ENCODE assay signal across 1 cellular context in genomic region chr6:31822038-31822821, GRCh38.
A peak's percentile ranks its signal among the peaks of the same experiment; 100 is the strongest.
TF ChIP-seq lines count a peak whose summit lies in the region.

No MANE protein-coding gene starts in this region.

TF ChIP-seq in HepG2, 621 proteins besides CTCF, POLR2A, EP300 and RAD21 (continued from another document and continues in another):
- TF ChIP-seq, protein P1, sequence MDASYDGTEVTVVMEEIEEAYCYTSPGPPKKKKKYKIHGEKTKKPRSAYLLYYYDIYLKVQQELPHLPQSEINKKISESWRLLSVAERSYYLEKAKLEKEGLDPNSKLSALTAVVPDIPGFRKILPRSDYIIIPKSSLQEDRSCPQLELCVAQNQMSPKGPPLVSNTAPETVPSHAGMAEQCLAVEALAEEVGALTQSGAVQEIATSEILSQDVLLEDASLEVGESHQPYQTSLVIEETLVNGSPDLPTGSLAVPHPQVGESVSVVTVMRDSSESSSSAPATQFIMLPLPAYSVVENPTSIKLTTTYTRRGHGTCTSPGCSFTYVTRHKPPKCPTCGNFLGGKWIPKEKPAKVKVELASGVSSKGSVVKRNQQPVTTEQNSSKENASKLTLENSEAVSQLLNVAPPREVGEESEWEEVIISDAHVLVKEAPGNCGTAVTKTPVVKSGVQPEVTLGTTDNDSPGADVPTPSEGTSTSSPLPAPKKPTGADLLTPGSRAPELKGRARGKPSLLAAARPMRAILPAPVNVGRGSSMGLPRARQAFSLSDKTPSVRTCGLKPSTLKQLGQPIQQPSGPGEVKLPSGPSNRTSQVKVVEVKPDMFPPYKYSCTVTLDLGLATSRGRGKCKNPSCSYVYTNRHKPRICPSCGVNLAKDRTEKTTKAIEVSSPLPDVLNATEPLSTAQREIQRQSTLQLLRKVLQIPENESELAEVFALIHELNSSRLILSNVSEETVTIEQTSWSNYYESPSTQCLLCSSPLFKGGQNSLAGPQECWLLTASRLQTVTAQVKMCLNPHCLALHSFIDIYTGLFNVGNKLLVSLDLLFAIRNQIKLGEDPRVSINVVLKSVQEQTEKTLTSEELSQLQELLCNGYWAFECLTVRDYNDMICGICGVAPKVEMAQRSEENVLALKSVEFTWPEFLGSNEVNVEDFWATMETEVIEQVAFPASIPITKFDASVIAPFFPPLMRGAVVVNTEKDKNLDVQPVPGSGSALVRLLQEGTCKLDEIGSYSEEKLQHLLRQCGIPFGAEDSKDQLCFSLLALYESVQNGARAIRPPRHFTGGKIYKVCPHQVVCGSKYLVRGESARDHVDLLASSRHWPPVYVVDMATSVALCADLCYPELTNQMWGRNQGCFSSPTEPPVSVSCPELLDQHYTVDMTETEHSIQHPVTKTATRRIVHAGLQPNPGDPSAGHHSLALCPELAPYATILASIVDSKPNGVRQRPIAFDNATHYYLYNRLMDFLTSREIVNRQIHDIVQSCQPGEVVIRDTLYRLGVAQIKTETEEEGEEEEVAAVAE (CRISPR knock-in tag; IDR thresholded peaks at IDR 0.05; ENCODE audit: borderline replicate concordance), result no peak
- TF ChIP-seq NR2F2 (IDR thresholded peaks at IDR 0.05; ENCODE audit: borderline replicate concordance, low read depth) (0 out of 2 replicates have a peak, but pooled peaks have one; percentile 6), ZNF687 (CRISPR knock-in tag; IDR thresholded peaks at IDR 0.05) (peak; percentile 44), ARID3A (IDR thresholded peaks at IDR 0.05; ENCODE audit: low read depth, low read length) (0 out of 2 replicates have a peak, but pooled peaks have one; percentile 32), ZBTB20 (CRISPR knock-in tag; IDR thresholded peaks at IDR 0.05; ENCODE audit: borderline replicate concordance, low read depth) (no peak), TBX3 (IDR thresholded peaks at IDR 0.05; ENCODE audit: borderline replicate concordance) (no peak), ATF1 (CRISPR knock-in tag; IDR thresholded peaks at IDR 0.05) (no peak), ZNF589 (CRISPR knock-in tag; conservative IDR thresholded peaks at IDR 0.05) (no peak), PHF20 (CRISPR knock-in tag; IDR thresholded peaks at IDR 0.05) (no peak; the same call in 1 of the 2 replicates), FLYWCH1 (CRISPR knock-in tag; IDR thresholded peaks at IDR 0.05) (no peak), SMC3 (IDR thresholded peaks at IDR 0.05; ENCODE audit: low read length) (0 out of 2 replicates have a peak, but pooled peaks have one; percentile 17), MAFK (conservative IDR thresholded peaks at IDR 0.05 in 1 of 2, IDR thresholded peaks at IDR 0.05 in 1 of 2; ENCODE audit: low read length in 2 of 2) (peak; percentile 58 to 70), ZFP90 (CRISPR knock-in tag; IDR thresholded peaks at IDR 0.05; ENCODE audit: borderline replicate concordance) (no peak), SYNCRIP (IDR thresholded peaks at IDR 0.05; ENCODE audit: insufficient read depth, low read depth, low read length) (no peak), NFE2 (CRISPR knock-in tag; IDR thresholded peaks at IDR 0.05) (peak; percentile 79), SSRP1 (CRISPR knock-in tag; IDR thresholded peaks at IDR 0.05) (no peak; the same call in 1 of the 2 replicates), UBTF (CRISPR knock-in tag; IDR thresholded peaks at IDR 0.05) (no peak; the same call in none of the 2 replicates), GZF1 (CRISPR knock-in tag; IDR thresholded peaks at IDR 0.05) (0 out of 2 replicates have a peak, but pooled peaks have one; percentile 46), PRDM4 (CRISPR knock-in tag; IDR thresholded peaks at IDR 0.05; ENCODE audit: borderline replicate concordance) (no peak), SCMH1 (CRISPR knock-in tag; IDR thresholded peaks at IDR 0.05; ENCODE audit: borderline replicate concordance) (no peak), GATAD2A (CRISPR knock-in tag; IDR thresholded peaks at IDR 0.05) (peak; percentile 75), GRHL1 (CRISPR knock-in tag; conservative IDR thresholded peaks at IDR 0.05) (no peak), MED8 (CRISPR knock-in tag; IDR thresholded peaks at IDR 0.05; ENCODE audit: insufficient replicate concordance) (no peak), ZNF574 (CRISPR knock-in tag; IDR thresholded peaks at IDR 0.05) (0 out of 2 replicates have a peak, but pooled peaks have one; percentile 15), KAT7 (CRISPR knock-in tag; IDR thresholded peaks at IDR 0.05; ENCODE audit: borderline replicate concordance) (no peak)
- TF ChIP-seq, protein P2, sequence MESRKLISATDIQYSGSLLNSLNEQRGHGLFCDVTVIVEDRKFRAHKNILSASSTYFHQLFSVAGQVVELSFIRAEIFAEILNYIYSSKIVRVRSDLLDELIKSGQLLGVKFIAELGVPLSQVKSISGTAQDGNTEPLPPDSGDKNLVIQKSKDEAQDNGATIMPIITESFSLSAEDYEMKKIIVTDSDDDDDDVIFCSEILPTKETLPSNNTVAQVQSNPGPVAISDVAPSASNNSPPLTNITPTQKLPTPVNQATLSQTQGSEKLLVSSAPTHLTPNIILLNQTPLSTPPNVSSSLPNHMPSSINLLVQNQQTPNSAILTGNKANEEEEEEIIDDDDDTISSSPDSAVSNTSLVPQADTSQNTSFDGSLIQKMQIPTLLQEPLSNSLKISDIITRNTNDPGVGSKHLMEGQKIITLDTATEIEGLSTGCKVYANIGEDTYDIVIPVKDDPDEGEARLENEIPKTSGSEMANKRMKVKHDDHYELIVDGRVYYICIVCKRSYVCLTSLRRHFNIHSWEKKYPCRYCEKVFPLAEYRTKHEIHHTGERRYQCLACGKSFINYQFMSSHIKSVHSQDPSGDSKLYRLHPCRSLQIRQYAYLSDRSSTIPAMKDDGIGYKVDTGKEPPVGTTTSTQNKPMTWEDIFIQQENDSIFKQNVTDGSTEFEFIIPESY (CRISPR knock-in tag; IDR thresholded peaks at IDR 0.05), result no peak
- TF ChIP-seq, protein P3, sequence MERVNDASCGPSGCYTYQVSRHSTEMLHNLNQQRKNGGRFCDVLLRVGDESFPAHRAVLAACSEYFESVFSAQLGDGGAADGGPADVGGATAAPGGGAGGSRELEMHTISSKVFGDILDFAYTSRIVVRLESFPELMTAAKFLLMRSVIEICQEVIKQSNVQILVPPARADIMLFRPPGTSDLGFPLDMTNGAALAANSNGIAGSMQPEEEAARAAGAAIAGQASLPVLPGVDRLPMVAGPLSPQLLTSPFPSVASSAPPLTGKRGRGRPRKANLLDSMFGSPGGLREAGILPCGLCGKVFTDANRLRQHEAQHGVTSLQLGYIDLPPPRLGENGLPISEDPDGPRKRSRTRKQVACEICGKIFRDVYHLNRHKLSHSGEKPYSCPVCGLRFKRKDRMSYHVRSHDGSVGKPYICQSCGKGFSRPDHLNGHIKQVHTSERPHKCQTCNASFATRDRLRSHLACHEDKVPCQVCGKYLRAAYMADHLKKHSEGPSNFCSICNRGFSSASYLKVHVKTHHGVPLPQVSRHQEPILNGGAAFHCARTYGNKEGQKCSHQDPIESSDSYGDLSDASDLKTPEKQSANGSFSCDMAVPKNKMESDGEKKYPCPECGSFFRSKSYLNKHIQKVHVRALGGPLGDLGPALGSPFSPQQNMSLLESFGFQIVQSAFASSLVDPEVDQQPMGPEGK (CRISPR knock-in tag; IDR thresholded peaks at IDR 0.05), result peak; percentile 72
